ENCODE assay signal across 27 cellular contexts in genomic region chr11:121344824-121345223, GRCh38.
"Had no signal": no experiment of that assay in that cellular context is flagged by ENCODE, and none has a peak within 500 bp of the region (broad histone marks: within the 10 kb centered on the region; RNA-seq: fewer than 3 reads in every experiment).

No MANE protein-coding gene starts in this region.

- DNase-seq: activated CD4-positive, alpha-beta memory T cell treated with anti-CD3 and anti-CD28 coated beads for 36 hours; activated CD4-positive, alpha-beta T cell treated with anti-CD3 and anti-CD28 coated beads, Interleukin-2, amount 10 ng/mL, durations not matched to agents 24 days and 14 days; activated CD4-positive, CD25-positive, alpha-beta regulatory T cell treated with anti-CD3 and anti-CD28 coated beads, Interleukin-2, amount 50 U/mL, for 72 hours; activated CD8-positive, alpha-beta memory T cell treated with anti-CD3 and anti-CD28 coated beads, Interleukin-2, amount 50 U/mL, for 4 hours; activated effector memory CD4-positive, alpha-beta T cell treated with anti-CD3 and anti-CD28 coated beads, Interleukin-2, amount 50 U/mL, for 16 hours; activated naive CD4-positive, alpha-beta T cell treated with anti-CD3 and anti-CD28 coated beads for 36 hours; activated naive CD8-positive, alpha-beta T cell treated with anti-CD3 and anti-CD28 coated beads for 36 hours; activated T-cell treated with anti-CD3 and anti-CD28 coated beads, Interleukin-2, amount 50 U/mL, for 1 hour; adrenal gland; aorta; dorsolateral prefrontal cortex; effector memory CD4-positive, alpha-beta T cell; erythroblast; gastrocnemius medialis; glutamatergic neuron; islet precursor cell; left cardiac atrium; left ventricle myocardium superior; naive B cell; ovary; sigmoid colon; stimulated activated CD4-positive, alpha-beta T cell treated with anti-CD3 and anti-CD28 coated beads, Interleukin-1b, Interleukin-23, amount 100 ng/mL, for 48 hours; stimulated activated CD4-positive, alpha-beta T cell treated with anti-CD3 and anti-CD28 coated beads, Interleukin-4, amount 100 ng/mL, for 4 hours; stimulated activated CD8-positive, alpha-beta memory T cell treated with anti-CD3 and anti-CD28 coated beads, Interleukin-4, amount 100 ng/mL, for 48 hours; stimulated activated naive CD8-positive, alpha-beta T cell treated with anti-CD3 and anti-CD28 coated beads, Interleukin-15, amount 100 ng/mL, for 72 hours; substantia nigra; uterus had no signal
